In the genomic region with DNA sequence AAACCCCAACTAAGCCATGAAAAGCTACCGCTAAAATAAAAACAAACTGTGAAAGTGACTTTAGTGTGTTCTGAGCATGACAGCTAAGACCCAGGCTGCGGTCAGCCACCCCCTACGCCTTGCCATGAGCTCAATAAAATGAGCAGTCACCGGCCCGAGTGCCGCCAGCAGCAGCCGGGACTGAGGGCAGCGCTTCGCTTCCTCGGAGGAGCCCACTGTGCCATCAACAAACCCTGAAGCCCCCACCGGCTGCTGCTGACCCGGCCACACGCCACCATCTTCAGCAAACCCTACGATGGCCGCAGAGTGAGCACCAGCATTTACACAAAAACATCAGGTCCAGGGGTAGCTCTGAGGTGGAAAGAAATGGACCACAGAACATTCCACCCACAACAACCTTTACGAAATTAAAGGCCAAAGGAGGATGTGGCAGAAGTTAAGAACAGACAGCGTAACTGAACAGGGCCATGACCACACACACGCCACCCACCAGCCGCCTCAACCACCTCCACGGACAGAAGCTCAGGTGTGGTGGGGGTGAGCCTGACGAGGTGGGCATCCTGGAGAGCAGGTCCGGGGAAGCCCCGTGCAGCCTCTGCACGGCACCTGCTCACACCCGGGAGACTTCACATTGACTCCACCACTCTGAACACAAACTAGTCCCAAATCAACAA, we compare ENCODE assay signal across 18 cellular contexts.
"Had no signal": no experiment of that assay in that cellular context is flagged by ENCODE, and none has a peak within 500 bp of the region (broad histone marks: within the 10 kb centered on the region; RNA-seq: fewer than 3 reads in every experiment).

No MANE protein-coding gene starts in this region.

- H3K27me3 ChIP-seq: hepatocyte, pancreas had no signal

- H3K27ac ChIP-seq: hepatocyte, pancreas had no signal

- H3K36me3 ChIP-seq: pancreas had no signal

- FAIRE-seq: colon, endothelial cell of umbilical vein, pancreas, urothelium cell line had no signal

- H3K4me2 ChIP-seq: hepatocyte, smooth muscle cell had no signal

- ATAC-seq: pancreas, right cardiac atrium had no signal

- DNase-seq: cerebellar nuclear complex; erythroblast; foreskin melanocyte; kidney glomerular epithelial cell; naive B cell; pancreas; right cardiac atrium; stimulated activated CD4-positive, alpha-beta T cell treated with anti-CD3 and anti-CD28 coated beads, Interleukin-2, amount 100 ng/mL, for 48 hours; stimulated activated naive CD4-positive, alpha-beta T cell treated with Interleukin-2 at 50 U/mL for 16 hours had no signal

- H2AFZ ChIP-seq: hepatocyte had no signal

- H3K9me3 ChIP-seq: pancreas had no signal

- H3K4me1 ChIP-seq: pancreas had no signal

- H3K4me1 Mint-ChIP-seq: naive B cell had no signal

- H3K4me3 ChIP-seq: hepatocyte, pancreas, smooth muscle cell had no signal

- H3K36me3 Mint-ChIP-seq: mesothelial cell of epicardium, naive B cell, type B pancreatic cell had no signal

- H3K9me3 Mint-ChIP-seq: type B pancreatic cell had no signal

- H3K27me3 Mint-ChIP-seq: dendritic cell treated with granulocyte-macrophage colony-stimulating factor and Interleukin-4, amounts not matched to agents 40 ng/mL and 50 ng/mL, for 4 days; naive B cell; type B pancreatic cell had no signal

- H3K79me2 ChIP-seq: hepatocyte had no signal

- H3K4me3 Mint-ChIP-seq: dendritic cell treated with granulocyte-macrophage colony-stimulating factor and Interleukin-4, amounts not matched to agents 40 ng/mL and 50 ng/mL, for 4 days; mesothelial cell of epicardium; naive B cell; type B pancreatic cell had no signal

- H3K27ac Mint-ChIP-seq: dendritic cell treated with granulocyte-macrophage colony-stimulating factor and Interleukin-4, amounts not matched to agents 40 ng/mL and 50 ng/mL, for 4 days; naive B cell; progenitor cell of endocrine pancreas; type B pancreatic cell had no signal
